In genomic region chr16:89782489-89782888, GRCh38 we compare ENCODE assay signal across 33 cellular contexts.
"Had no signal": no experiment of that assay in that cellular context is flagged by ENCODE, and none has a peak within 500 bp of the region (broad histone marks: within the 10 kb centered on the region; RNA-seq: fewer than 3 reads in every experiment).

No MANE protein-coding gene starts in this region.

- H3K4me3 ChIP-seq: adrenal gland, body of pancreas, breast epithelium, SJSA1 had no signal

- H3K27me3 ChIP-seq: adrenal gland, body of pancreas, breast epithelium, SJSA1 had no signal

- ATAC-seq: activated CD8-positive, alpha-beta T cell treated with anti-CD3 and anti-CD28 coated beads, Interleukin-2, amount 10 ng/mL, durations not matched to agents 7 days and 5 days; activated naive CD4-positive, alpha-beta T cell treated with anti-CD3 and anti-CD28 coated beads, Interleukin-2, amount 50 U/mL, for 72 hours; activated T-cell treated with anti-CD3 and anti-CD28 coated beads, Interleukin-2, amount 50 U/mL, for 4 hours; body of pancreas; Panc1 had no signal

- H3K27ac ChIP-seq: adrenal gland, body of pancreas, breast epithelium, SJSA1, VCaP had no signal

- H3K27ac Mint-ChIP-seq: activated CD8-positive, alpha-beta T cell treated with anti-CD3 and anti-CD28 coated beads, Interleukin-2, amount 10 ng/mL, durations not matched to agents 7 days and 5 days; activated naive CD4-positive, alpha-beta T cell treated with anti-CD3 and anti-CD28 coated beads for 36 hours; activated naive CD4-positive, alpha-beta T cell treated with anti-CD3 and anti-CD28 coated beads, Interleukin-2, amount 50 U/mL, for 72 hours; activated T-helper 1 cell treated with anti-CD3 and anti-CD28 coated beads, Interleukin-12 subunit alpha, Interleukin-12 subunit beta, Interleukin-2, Interleukin-4 antibody, amounts not matched to agents 30 ng/mL and 10 ng/mL and 1 ng/mL, durations not matched to agents 14 hours and 24 hours and 36 hours had no signal

- H3K9me3 ChIP-seq: adrenal gland, body of pancreas, breast epithelium, SJSA1 had no signal

- DNase-seq: activated CD4-positive, alpha-beta T cell treated with anti-CD3 and anti-CD28 coated beads for 1 hour; activated CD4-positive, alpha-beta T cell treated with anti-CD3 and anti-CD28 coated beads for 48 hours; activated CD4-positive, CD25-positive, alpha-beta regulatory T cell; activated CD8-positive, alpha-beta memory T cell treated with anti-CD3 and anti-CD28 coated beads, Interleukin-2, amount 50 U/mL, for 4 hours; activated CD8-positive, alpha-beta T cell treated with anti-CD3 and anti-CD28 coated beads, Interleukin-2, amount 10 ng/mL, durations not matched to agents 7 days and 5 days; activated gamma-delta T cell treated with Interleukin-2 at 50 U/mL for 16 hours; activated naive CD4-positive, alpha-beta T cell treated with anti-CD3 and anti-CD28 coated beads for 36 hours; activated T-cell treated with anti-CD3 and anti-CD28 coated beads for 4 hours; activated T-cell treated with anti-CD3 and anti-CD28 coated beads, Interleukin-2, amount 50 U/mL, for 4 hours; adrenal gland; body of pancreas; cerebellar nuclear complex; Karpas-422; NCI-H1105; NCI-H1417 treated with DMSO at 0.1 percent for 48 hours; NCI-H187 treated with DMSO at 0.1 percent for 48 hours; NCI-H2081; NCI-H2171 treated with DMSO at 0.1 percent for 48 hours; NCI-H226; NCI-H446 treated with DMSO at 0.1 percent for 48 hours; NCI-H524; NCI-H69; SHP77 treated with DMSO at 0.1 percent for 48 hours; SW 1271; T-helper 1 cell; T-helper 2 cell; T-helper 9 cell had no signal

- H3K4me1 ChIP-seq: adrenal gland, body of pancreas, breast epithelium, SJSA1 had no signal

- H3K36me3 ChIP-seq: adrenal gland, breast epithelium had no signal

- H3K9me3 Mint-ChIP-seq: activated naive CD4-positive, alpha-beta T cell treated with anti-CD3 and anti-CD28 coated beads for 36 hours; activated naive CD4-positive, alpha-beta T cell treated with anti-CD3 and anti-CD28 coated beads, Interleukin-2, amount 50 U/mL, for 72 hours; activated T-cell treated with anti-CD3 and anti-CD28 coated beads, Interleukin-2, amount 50 U/mL, for 4 hours; activated T-helper 1 cell treated with anti-CD3 and anti-CD28 coated beads, Interleukin-12 subunit alpha, Interleukin-12 subunit beta, Interleukin-2, Interleukin-4 antibody, amounts not matched to agents 30 ng/mL and 10 ng/mL and 1 ng/mL, durations not matched to agents 14 hours and 24 hours and 36 hours had no signal

- H3K4me3 Mint-ChIP-seq: activated CD8-positive, alpha-beta T cell treated with anti-CD3 and anti-CD28 coated beads, Interleukin-2, amount 10 ng/mL, durations not matched to agents 7 days and 5 days; activated naive CD4-positive, alpha-beta T cell treated with anti-CD3 and anti-CD28 coated beads for 36 hours; activated T-cell treated with anti-CD3 and anti-CD28 coated beads, Interleukin-2, amount 50 U/mL, for 4 hours; activated T-helper 1 cell treated with anti-CD3 and anti-CD28 coated beads, Interleukin-12 subunit alpha, Interleukin-12 subunit beta, Interleukin-2, Interleukin-4 antibody, amounts not matched to agents 30 ng/mL and 10 ng/mL and 1 ng/mL, durations not matched to agents 14 hours and 24 hours and 36 hours had no signal
